ENCODE assay signal across 20 cellular contexts in genomic region chr3:101311676-101312075, GRCh38.
"Had no signal": no experiment of that assay in that cellular context is flagged by ENCODE, and none has a peak within 500 bp of the region (broad histone marks: within the 10 kb centered on the region; RNA-seq: fewer than 3 reads in every experiment).

No MANE protein-coding gene starts in this region.

- DNase-seq: activated CD8-positive, alpha-beta memory T cell treated with anti-CD3 and anti-CD28 coated beads for 24 hours; activated CD8-positive, alpha-beta memory T cell treated with anti-CD3 and anti-CD28 coated beads, Interleukin-2, amount 50 U/mL, for 4 hours; activated naive CD4-positive, alpha-beta T cell; activated T-cell treated with anti-CD3 and anti-CD28 coated beads, Interleukin-2, amount 50 U/mL, for 24 hours; adrenal gland; kidney; left lung; nucleus accumbens; right lobe of liver; stimulated activated CD4-positive, alpha-beta T cell treated with anti-CD3 and anti-CD28 coated beads, Interleukin-15, amount 100 ng/mL, for 24 hours; stimulated activated CD8-positive, alpha-beta memory T cell treated with anti-CD3 and anti-CD28 coated beads, Interleukin-4, amount 100 ng/mL, for 48 hours; stimulated activated naive CD4-positive, alpha-beta T cell; T-helper 9 cell; thyroid gland had no signal

- H3K9me3 ChIP-seq: right lobe of liver, thyroid gland had no signal

- H3K27me3 Mint-ChIP-seq: activated naive CD8-positive, alpha-beta T cell; activated T-cell treated with anti-CD3 and anti-CD28 coated beads, Interleukin-2, amount 50 U/mL, for 24 hours; activated T-helper 17 cell treated with anti-CD3 and anti-CD28 coated beads, Interleukin-2, amount 50 U/mL, for 72 hours had no signal

- ATAC-seq: activated T-helper 17 cell treated with anti-CD3 and anti-CD28 coated beads, Interleukin-2, amount 50 U/mL, for 72 hours; left lung; right lobe of liver; WTC11 had no signal

- H3K4me1 Mint-ChIP-seq: activated T-helper 17 cell treated with anti-CD3 and anti-CD28 coated beads, Interleukin-2, amount 50 U/mL, for 72 hours; WTC11 had no signal

- H3K79me2 ChIP-seq: parathyroid adenoma had no signal

- H3K27ac ChIP-seq: coronary artery, left lung, parathyroid adenoma, right lobe of liver, thyroid gland had no signal

- H2AFZ ChIP-seq: parathyroid adenoma had no signal

- H3K27ac Mint-ChIP-seq: activated naive CD8-positive, alpha-beta T cell; activated T-cell treated with anti-CD3 and anti-CD28 coated beads, Interleukin-2, amount 50 U/mL, for 24 hours; activated T-helper 17 cell treated with anti-CD3 and anti-CD28 coated beads, Interleukin-2, amount 50 U/mL, for 72 hours; WTC11 had no signal

- H3K4me1 ChIP-seq: left lung, parathyroid adenoma, right lobe of liver, thyroid gland had no signal

- H3K9ac ChIP-seq: parathyroid adenoma had no signal

- H3K27me3 ChIP-seq: adrenal gland, left lung, right lobe of liver, thyroid gland had no signal

- H3K4me3 Mint-ChIP-seq: activated naive CD8-positive, alpha-beta T cell; activated T-cell treated with anti-CD3 and anti-CD28 coated beads, Interleukin-2, amount 50 U/mL, for 24 hours; activated T-helper 17 cell treated with anti-CD3 and anti-CD28 coated beads, Interleukin-2, amount 50 U/mL, for 72 hours; WTC11 had no signal

- H3K4me3 ChIP-seq: adrenal gland, coronary artery, left lung, right lobe of liver, smooth muscle cell, thyroid gland had no signal

- H3K36me3 ChIP-seq: adrenal gland, left lung, right lobe of liver, thyroid gland had no signal

- H3K4me2 ChIP-seq: smooth muscle cell had no signal
